Comparison of ENCODE assay signal across 16 cellular contexts in the genomic region with DNA sequence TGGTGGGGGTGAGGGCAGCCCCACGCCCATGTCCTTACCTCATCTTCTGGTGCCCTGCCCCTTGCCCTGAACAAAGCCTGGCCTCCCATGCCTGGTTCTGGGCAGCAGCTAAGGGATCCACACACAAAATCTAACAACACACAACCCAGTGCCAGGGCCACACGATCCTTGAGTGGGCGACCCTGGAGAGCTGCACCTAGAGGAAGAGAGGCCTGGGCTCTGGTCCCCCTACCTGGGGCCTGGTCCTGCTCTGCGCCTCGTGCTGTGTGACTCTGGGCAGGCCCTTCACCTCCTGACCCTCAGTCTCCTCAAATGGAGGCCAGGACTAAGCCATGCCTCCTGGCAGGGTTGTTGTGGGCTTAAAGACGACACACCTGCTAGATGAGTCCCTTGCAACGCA. TPM values are rescaled to one million over a fixed set of nuclear protein-coding genes. Genes with fewer than 3 reads are reported as not detected.
DNase-seq lines count a peak whose midpoint lies in the region; ATAC-seq and TF ChIP-seq lines count a peak whose summit lies in the region.
"Had no signal": no experiment of that assay in that cellular context is flagged by ENCODE, and none has a peak within 500 bp of the region (broad histone marks: within the 10 kb centered on the region; RNA-seq: fewer than 3 reads in every experiment).

No MANE protein-coding gene starts in this region.

- H4K20me1 ChIP-seq in osteoblast (ENCODE audit: insufficient read depth, low read length), result no peaks in the 10 kb centered on the region

- H2AFZ ChIP-seq in osteoblast (ENCODE audit: low read length), result no peak overlapping the region

- TF ChIP-seq CTCF in Panc1 (IDR thresholded peaks at IDR 0.05) (no peak), osteoblast (IDR thresholded peaks at IDR 0.05; ENCODE audit: extremely low read depth, low read depth, low read length) (no peak), upper lobe of right lung (IDR thresholded peaks at IDR 0.05) (no peak)

- intact Hi-C loops in Panc1 (cut with micrococcal nuclease; ENCODE audit: unreplicated experiment), result no loop called here
- intact Hi-C loops in upper lobe of right lung (cut with DNase I), result no loop called here

- DNase-seq in GM03348 (ENCODE audit: low spot score) (peak; percentile 5), Panc1 (ENCODE audit: low read depth, low spot score) (no peak), osteoblast (ENCODE audit: insufficient read length, low spot score, missing footprints) (peak; percentile 75), upper lobe of right lung (no peak), NCI-H2227 (lab: John Stamatoyannopoulos, UW; ENCODE audit: unreplicated experiment) (no peak), T1000 (lab: John Stamatoyannopoulos, UW) (no peak)
- DNase-seq: CD4-positive, alpha-beta T cell; DMS79 treated with DMSO at 0.1 percent for 48 hours; GF-D8; H9 had no signal

- POLR2A ChIA-PET in Panc1 (lab: Charles Lee), result no interaction called here

- no peak overlapping the region for H3K27ac ChIP-seq in Panc1 (ENCODE audit: low read length)
- no peak overlapping the region for H3K27ac ChIP-seq in osteoblast (ENCODE audit: low read depth, low read length)
- H3K27ac ChIP-seq in upper lobe of right lung, result no peak overlapping the region
- H3K27ac ChIP-seq: C4-2B had no signal

- ATAC-seq in Panc1 (peak; percentile 44; the same call in 1 of the 2 replicates), upper lobe of right lung (peak; percentile 48), HG03342 (IDR thresholded peaks at IDR 0.05; ENCODE audit: unreplicated experiment) (no peak)
- ATAC-seq: GM12878 had no signal

- H3K27me3 ChIP-seq in Panc1 (ENCODE audit: control insufficient read depth, insufficient read depth, low read length) (peaks cover 27% of the 10 kb centered on the region), osteoblast (ENCODE audit: insufficient read depth, low read length) (no peaks in the 10 kb centered on the region), upper lobe of right lung (no peaks in the 10 kb centered on the region)

- CTCF ChIA-PET in Panc1 (lab: Charles Lee), result no interaction called here

- in situ Hi-C loops in Panc1 (cut with HindIII; ENCODE audit: low pct_unique_long_range_greater_than_20kb, low sequenced_read_pairs), result no loop called here

- H3K4me1 ChIP-seq in Panc1 (ENCODE audit: control insufficient read depth, insufficient read depth, low read length) (no peaks in the 10 kb centered on the region), osteoblast (ENCODE audit: insufficient read depth, low read length) (no peaks in the 10 kb centered on the region), upper lobe of right lung (no peaks in the 10 kb centered on the region)

- H3K36me3 ChIP-seq in Panc1 (ENCODE audit: control insufficient read depth, insufficient read depth, low read length) (no peaks in the 10 kb centered on the region), osteoblast (ENCODE audit: insufficient read depth, low read length) (no peaks in the 10 kb centered on the region), upper lobe of right lung (no peaks in the 10 kb centered on the region)

- H3K4me2 ChIP-seq in osteoblast (ENCODE audit: insufficient read depth, low read length), result no peak overlapping the region

- H3K79me2 ChIP-seq in osteoblast (ENCODE audit: insufficient read depth, low read length), result no peaks in the 10 kb centered on the region

- BruUV-seq in Panc1 (replicated peaks; lab: Mats Ljungman, UMichigan), result no TSS peak

- no peaks in the 10 kb centered on the region for H3K9me3 ChIP-seq in Panc1 (ENCODE audit: control insufficient read depth, insufficient read depth, low read depth, low read length)
- no peaks in the 10 kb centered on the region for H3K9me3 ChIP-seq in osteoblast (ENCODE audit: low read depth, low read length)
- H3K9me3 ChIP-seq in upper lobe of right lung, result no peaks in the 10 kb centered on the region

- H3K4me3 ChIP-seq in Panc1 (ENCODE audit: low read depth in 2 of 2, low read length in 2 of 2) (no peak overlapping the region), osteoblast (ENCODE audit: insufficient read depth, low read length) (no peak overlapping the region), upper lobe of right lung (no peak overlapping the region)
- H3K4me3 ChIP-seq: GM12878 had no signal

RNA-seq across cellular contexts. Expression of a gene that starts 20.0 kb away (rescaled TPM):
- not detected for total RNA-seq in Panc1 (2021; ENCODE audit: unreplicated experiment)
- not detected for polyA plus RNA-seq in Panc1 (2012; ENCODE audit: insufficient read length)
- not detected in 2 replicates for total RNA-seq in osteoblast
- not detected for total RNA-seq in upper lobe of right lung
- total RNA-seq: A172; CD4-positive, alpha-beta T cell; GM12878; H1; H9 had no signal
- polyA plus RNA-seq: BJ, GM12878, H1 had no signal

RNA-seq across cellular contexts. Expression of a gene that starts 54.7 kb away (rescaled TPM):
- total RNA-seq in Panc1 (2021; ENCODE audit: unreplicated experiment) (0.64 TPM), osteoblast (under 0.01 TPM in 1 of 2 replicates, not detected in the other), upper lobe of right lung (0.64 TPM)
- 2.2 TPM for polyA plus RNA-seq in Panc1 (2012; ENCODE audit: insufficient read length)
- total RNA-seq: A172; CD4-positive, alpha-beta T cell; GM12878 had no signal
- polyA plus RNA-seq: BJ, GM12878 had no signal

Comparison
In these comparisons a context has a peak if more than half of its experiments do, and no peak if none do; other contexts are left out.
1. DNase-seq: peak in GM03348 (single experiment) and osteoblast (single experiment); none in Panc1 (single experiment), upper lobe of right lung (single experiment), NCI-H2227 (single experiment) and T1000 (single experiment).